25 cellular contexts compared by ENCODE assay signal in the genomic region with DNA sequence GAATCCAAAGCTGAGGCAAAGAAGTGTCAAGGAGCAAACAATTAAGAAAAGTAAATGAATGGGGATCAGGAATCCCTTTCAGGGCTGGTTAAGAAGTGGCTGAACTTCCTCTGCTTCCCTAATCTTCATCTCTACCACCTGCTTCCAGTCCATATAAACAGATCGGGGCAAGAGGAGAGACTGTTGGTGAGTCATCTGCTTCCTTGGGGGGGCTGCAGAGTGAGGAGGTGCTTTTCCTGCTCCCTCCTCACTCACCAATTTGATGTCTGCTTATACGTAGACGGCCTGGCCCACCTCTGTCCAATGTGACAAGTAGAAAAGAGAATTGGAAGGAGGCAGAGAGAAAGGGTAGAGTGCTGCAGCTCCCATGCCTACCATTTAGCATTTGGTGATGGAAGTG.
DNase-seq lines count a peak whose midpoint lies in the region; ATAC-seq, FAIRE-seq and TF ChIP-seq lines count a peak whose summit lies in the region.
"Had no signal": no experiment of that assay in that cellular context is flagged by ENCODE, and none has a peak within 500 bp of the region (broad histone marks: within the 10 kb centered on the region; RNA-seq: fewer than 3 reads in every experiment).

No MANE protein-coding gene starts in this region.

- H3K9me3 ChIP-seq in SJCRH30 (replicated peaks) (0 out of 2 replicates have a peak, but pooled peaks cover 5% of the 10 kb centered on the region), mesodermal cell (ENCODE audit: control insufficient read depth, low read length) (peaks cover 8% of the 10 kb centered on the region)
- H3K9me3 ChIP-seq: Caco-2, MG63, neutrophil, psoas muscle had no signal

- peaks cover 31% of the 10 kb centered on the region for H3K4me1 ChIP-seq in SJCRH30
- peaks cover 23% of the 10 kb centered on the region for H3K4me1 ChIP-seq in mesodermal cell (ENCODE audit: control insufficient read depth, insufficient read depth, low read length, poor library complexity, severe bottlenecking)
- H3K4me1 ChIP-seq: psoas muscle had no signal

- H3K4me3 Mint-ChIP-seq in activated CD4-positive, alpha-beta memory T cell treated with anti-CD3 and anti-CD28 coated beads for 36 hours: no peak overlapping the region
- no peak overlapping the region for H3K4me3 Mint-ChIP-seq in activated CD4-positive, alpha-beta memory T cell treated with anti-CD3 and anti-CD28 coated beads, Interleukin-2, amount 10 ng/mL, durations not matched to agents 7 days and 5 days
- H3K4me3 Mint-ChIP-seq: IgD-negative memory B cell, T-cell had no signal

- H3K36me3 Mint-ChIP-seq in activated CD4-positive, alpha-beta memory T cell treated with anti-CD3 and anti-CD28 coated beads for 36 hours: no peaks in the 10 kb centered on the region
- H3K36me3 Mint-ChIP-seq in activated CD4-positive, alpha-beta memory T cell treated with anti-CD3 and anti-CD28 coated beads, Interleukin-2, amount 10 ng/mL, durations not matched to agents 7 days and 5 days (ENCODE audit: low read depth): no peaks in the 10 kb centered on the region
- H3K36me3 Mint-ChIP-seq: IgD-negative memory B cell, T-cell had no signal

- no peaks in the 10 kb centered on the region for H3K9me3 Mint-ChIP-seq in activated CD4-positive, alpha-beta memory T cell treated with anti-CD3 and anti-CD28 coated beads for 36 hours
- H3K9me3 Mint-ChIP-seq in activated CD4-positive, alpha-beta memory T cell treated with anti-CD3 and anti-CD28 coated beads, Interleukin-2, amount 10 ng/mL, durations not matched to agents 7 days and 5 days: no peaks in the 10 kb centered on the region
- H3K9me3 Mint-ChIP-seq: IgD-negative memory B cell, T-cell had no signal

- no peak for FAIRE-seq in D721Med (lab: Jason Lieb, UNC)
- FAIRE-seq: RCC 7860, urothelium cell line had no signal

- peak overlapping the region; percentile 97 for H3K27ac Mint-ChIP-seq in activated CD4-positive, alpha-beta memory T cell treated with anti-CD3 and anti-CD28 coated beads for 36 hours
- H3K27ac Mint-ChIP-seq in activated CD4-positive, alpha-beta memory T cell treated with anti-CD3 and anti-CD28 coated beads, Interleukin-2, amount 10 ng/mL, durations not matched to agents 7 days and 5 days: no peak overlapping the region
- H3K27ac Mint-ChIP-seq: T-cell had no signal

- 100% methylated on average over 1 of the region's 3 CpGs; no CpG with 5 or more reads in 1 of the 2 experiments for WGBS in mesodermal cell (ENCODE audit: insufficient coverage in 2 of 2), 2 experiments

- TF ChIP-seq CTCF in D721Med (IDR thresholded peaks at IDR 0.05; ENCODE audit: insufficient read depth, missing control alignments): no peak

- no peak overlapping the region for H3K27ac ChIP-seq in SJCRH30
- H3K27ac ChIP-seq in mesodermal cell (ENCODE audit: low read depth, low read length, severe bottlenecking): peak overlapping the region; percentile 33
- H3K27ac ChIP-seq: brain microvascular endothelial cell, epithelial cell of prostate, neutrophil, psoas muscle had no signal

- no peaks in the 10 kb centered on the region for H3K27me3 ChIP-seq in SJCRH30
- H3K27me3 ChIP-seq: brain microvascular endothelial cell, heart right ventricle, MG63, neutrophil had no signal

- no peaks in the 10 kb centered on the region for H3K27me3 Mint-ChIP-seq in activated CD4-positive, alpha-beta memory T cell treated with anti-CD3 and anti-CD28 coated beads for 36 hours
- H3K27me3 Mint-ChIP-seq in activated CD4-positive, alpha-beta memory T cell treated with anti-CD3 and anti-CD28 coated beads, Interleukin-2, amount 10 ng/mL, durations not matched to agents 7 days and 5 days: no peaks in the 10 kb centered on the region
- H3K27me3 Mint-ChIP-seq: T-cell had no signal

- POLR2A ChIA-PET in activated CD4-positive, alpha-beta memory T cell treated with anti-CD3 and anti-CD28 coated beads for 36 hours (lab: Charles Lee): interaction anchor here (2.8 kb wide), 1 partner anchor 38 kb away, joined by 25 read pairs; no protein-coding TSS in a partner anchor
- POLR2A ChIA-PET in activated CD4-positive, alpha-beta memory T cell treated with anti-CD3 and anti-CD28 coated beads, Interleukin-2, amount 10 ng/mL, durations not matched to agents 7 days and 5 days (lab: Charles Lee): no interaction called here

- intact Hi-C loops in activated CD4-positive, alpha-beta memory T cell treated with anti-CD3 and anti-CD28 coated beads for 36 hours (cut with micrococcal nuclease): no loop called here

- no peak for ATAC-seq in HG03025 (IDR thresholded peaks at IDR 0.05; ENCODE audit: low FRiP score, unreplicated experiment)
- no peak for ATAC-seq in GM21447 (IDR thresholded peaks at IDR 0.05; ENCODE audit: unreplicated experiment)
- ATAC-seq: HCT116, heart right ventricle, left cardiac atrium, psoas muscle, T-cell had no signal

- H3K4me3 ChIP-seq in SJCRH30 (no peak overlapping the region), mesodermal cell (ENCODE audit: extremely low read depth, insufficient read depth, low read length, poor library complexity, severe bottlenecking) (no peak overlapping the region)
- H3K4me3 ChIP-seq: heart right ventricle, MG63, psoas muscle had no signal

- H3K4me1 Mint-ChIP-seq in activated CD4-positive, alpha-beta memory T cell treated with anti-CD3 and anti-CD28 coated beads for 36 hours (ENCODE audit: low read depth): peaks cover 80% of the 10 kb centered on the region
- peaks cover 42% of the 10 kb centered on the region for H3K4me1 Mint-ChIP-seq in activated CD4-positive, alpha-beta memory T cell treated with anti-CD3 and anti-CD28 coated beads, Interleukin-2, amount 10 ng/mL, durations not matched to agents 7 days and 5 days

- H3K36me3 ChIP-seq in SJCRH30 (no peaks in the 10 kb centered on the region), mesodermal cell (ENCODE audit: control insufficient read depth, insufficient read depth, low read length) (no peaks in the 10 kb centered on the region)
- H3K36me3 ChIP-seq: brain microvascular endothelial cell, heart right ventricle, MG63, neutrophil had no signal

- CTCF ChIA-PET in activated CD4-positive, alpha-beta memory T cell treated with anti-CD3 and anti-CD28 coated beads for 36 hours (lab: Charles Lee): interaction anchor here (3.6 kb wide), 1 partner anchor 38 kb away, joined by 18 read pairs; no protein-coding TSS in a partner anchor
- CTCF ChIA-PET in activated CD4-positive, alpha-beta memory T cell treated with anti-CD3 and anti-CD28 coated beads, Interleukin-2, amount 10 ng/mL, durations not matched to agents 7 days and 5 days (lab: Charles Lee): no interaction called here

- DNase-seq in activated CD4-positive, alpha-beta memory T cell treated with anti-CD3 and anti-CD28 coated beads for 36 hours: no peak
- DNase-seq in activated CD4-positive, alpha-beta memory T cell treated with anti-CD3 and anti-CD28 coated beads, Interleukin-2, amount 10 ng/mL, durations not matched to agents 7 days and 5 days: no peak
- peak; percentile 31 for DNase-seq in Daoy (ENCODE audit: low read depth)
- peak; percentile 55 to 68 for DNase-seq in SJCRH30
- DNase-seq in D721Med (ENCODE audit: insufficient read length, low spot score): no peak
- DNase-seq: brain microvascular endothelial cell, heart right ventricle, left cardiac atrium, mammary epithelial cell, MG63, NCI-H2081 treated with DMSO at 0.1 percent for 48 hours, NCI-H526, psoas muscle, substantia nigra, T-cell had no signal

Comparison
In these comparisons a context has a peak if more than half of its experiments do, and no peak if none do; other contexts are left out.
1. DNase-seq: peak in Daoy (single experiment) and SJCRH30 (2 of 2); none in activated CD4-positive, alpha-beta memory T cell treated with anti-CD3 and anti-CD28 coated beads for 36 hours (single experiment), activated CD4-positive, alpha-beta memory T cell treated with anti-CD3 and anti-CD28 coated beads, Interleukin-2, amount 10 ng/mL, durations not matched to agents 7 days and 5 days (single experiment) and D721Med (single experiment).